ENCODE assay signal across 8 cellular contexts in genomic region chr11:66637557-66638176, GRCh38. TPM values are rescaled to one million over a fixed set of nuclear protein-coding genes. Genes with fewer than 3 reads are reported as not detected.
DNase-seq lines count a peak whose midpoint lies in the region; ATAC-seq and TF ChIP-seq lines count a peak whose summit lies in the region.

No MANE protein-coding gene starts in this region.

- H3K4me3 ChIP-seq in fibroblast of lung (replicated peaks in 1 of 4; ENCODE audit: control extremely low read depth in 1 of 4, insufficient read depth in 1 of 4, low read depth in 3 of 4, low read length in 4 of 4): peak overlapping the region; percentile 28 to 61 (median 53)

- H4K20me1 ChIP-seq in fibroblast of lung (ENCODE audit: control insufficient read depth, extremely low read depth, insufficient read depth, low read length): no peaks in the 10 kb centered on the region

- peaks cover 5% of the 10 kb centered on the region for H3K4me1 ChIP-seq in fibroblast of lung (ENCODE audit: control insufficient read depth, extremely low read depth, insufficient read depth, low read length)

- H3K4me1 Mint-ChIP-seq in progenitor cell of endocrine pancreas (ENCODE audit: low read depth): peaks cover 41% of the 10 kb centered on the region

- H3K27ac ChIP-seq in fibroblast of lung (ENCODE audit: insufficient read depth, low read length): peak overlapping the region; percentile 49

- peak overlapping the region; percentile 97 for H3K4me3 Mint-ChIP-seq in progenitor cell of endocrine pancreas (ENCODE audit: low read depth)

- no peak overlapping the region for H3K9ac ChIP-seq in fibroblast of lung (ENCODE audit: insufficient read depth, low read length)

- no peak for ATAC-seq in GM21786 (IDR thresholded peaks at IDR 0.05; ENCODE audit: unreplicated experiment)

- H3K36me3 ChIP-seq in fibroblast of lung (ENCODE audit: control insufficient read depth, insufficient read depth, low read length): peaks cover 3% of the 10 kb centered on the region

- H3K79me2 ChIP-seq in fibroblast of lung (ENCODE audit: control insufficient read depth, insufficient read depth, low read length): peaks cover 80% of the 10 kb centered on the region

- DNase-seq in NCI-H524 (lab: John Stamatoyannopoulos, UW) (peak; percentile 26 to 40), NCI-H524 treated with DMSO at 0.1 percent for 48 hours (lab: John Stamatoyannopoulos, UW) (no peak), SHP77 treated with DMSO at 0.1 percent for 48 hours (lab: John Stamatoyannopoulos, UW) (peak; percentile 59), fibroblast of lung (ENCODE audit: low read depth in 2 of 2) (no peak), progenitor cell of endocrine pancreas (ENCODE audit: low spot score, unreplicated experiment) (no peak), NOMO-1 (lab: John Stamatoyannopoulos, UW; ENCODE audit: unreplicated experiment in 2 of 2) (no peak), iPS-NIHi11 (ENCODE audit: low spot score) (no peak)

- no peaks in the 10 kb centered on the region for H3K9me3 Mint-ChIP-seq in progenitor cell of endocrine pancreas (ENCODE audit: low read depth)

- no peaks in the 10 kb centered on the region for H3K27me3 Mint-ChIP-seq in progenitor cell of endocrine pancreas

- TF ChIP-seq CTCF in fibroblast of lung (conservative IDR thresholded peaks at IDR 0.05 in 1 of 2, IDR thresholded peaks at IDR 0.05 in 1 of 2; ENCODE audit: low read depth in 1 of 2, low read length in 2 of 2): no peak
- no peak for TF ChIP-seq CTCF in progenitor cell of endocrine pancreas (IDR thresholded peaks at IDR 0.05; ENCODE audit: unreplicated experiment)

- peaks cover 24% of the 10 kb centered on the region for H3K36me3 Mint-ChIP-seq in progenitor cell of endocrine pancreas (ENCODE audit: insufficient read depth)

- H3K27me3 ChIP-seq in fibroblast of lung (ENCODE audit: control insufficient read depth, insufficient read depth, low read length): no peaks in the 10 kb centered on the region

- H3K27ac Mint-ChIP-seq in progenitor cell of endocrine pancreas: peak overlapping the region; percentile 99

- peak overlapping the region; percentile 96 for H3K4me2 ChIP-seq in fibroblast of lung (ENCODE audit: extremely low read depth, insufficient read depth, low read length)

- peak overlapping the region; percentile 35 for H2AFZ ChIP-seq in fibroblast of lung (ENCODE audit: low read length)

- H3K9me3 ChIP-seq in fibroblast of lung (ENCODE audit: control insufficient read depth, insufficient read depth, low read depth, low read length): no peaks in the 10 kb centered on the region

RNA-seq across cellular contexts. Expression of gene RBM4, which starts 0.8 kb away (rescaled TPM):
- total RNA-seq in fibroblast of lung (91.2 and 105 TPM in 2 replicates), progenitor cell of endocrine pancreas (239 and 258 TPM in 2 replicates)
- polyA plus RNA-seq in fibroblast of lung: 161 and 193 TPM in 2 replicates
- polyA plus RNA-seq in fibroblast of lung (2012): 140 and 156 TPM in 2 replicates
- 80.4 and 108 TPM in 2 replicates for polyA minus RNA-seq in fibroblast of lung (ENCODE audit: low replicate concordance)

RNA-seq across cellular contexts. Expression of gene RBM14, which starts 21.2 kb away (rescaled TPM):
- 14.1 and 27.6 TPM in 2 replicates for total RNA-seq in fibroblast of lung
- polyA plus RNA-seq in fibroblast of lung: 13.2 and 25.4 TPM in 2 replicates
- polyA plus RNA-seq in fibroblast of lung (2012): 27.0 and 53.1 TPM in 2 replicates
- 33.9 and 70.3 TPM in 2 replicates for polyA minus RNA-seq in fibroblast of lung (ENCODE audit: low replicate concordance)
- 119 and 124 TPM in 2 replicates for total RNA-seq in progenitor cell of endocrine pancreas

RNA-seq across cellular contexts. Expression of gene RBM4B, which starts 40.0 kb away (rescaled TPM):
- total RNA-seq in fibroblast of lung (28.0 and 28.4 TPM in 2 replicates), progenitor cell of endocrine pancreas (71.0 and 71.7 TPM in 2 replicates)
- polyA plus RNA-seq in fibroblast of lung: 24.6 and 27.8 TPM in 2 replicates
- polyA plus RNA-seq in fibroblast of lung (2012): 16.0 and 18.3 TPM in 2 replicates
- 7.6 and 11.9 TPM in 2 replicates for polyA minus RNA-seq in fibroblast of lung (ENCODE audit: low replicate concordance)

RNA-seq across cellular contexts. Expression of gene CCS, which starts 44.7 kb away (rescaled TPM):
- 41.6 and 42.4 TPM in 2 replicates for total RNA-seq in fibroblast of lung
- 16.9 and 22.5 TPM in 2 replicates for polyA plus RNA-seq in fibroblast of lung
- polyA plus RNA-seq in fibroblast of lung (2012): 32.1 and 32.6 TPM in 2 replicates
- polyA minus RNA-seq in fibroblast of lung (ENCODE audit: low replicate concordance): 14.5 and 18.1 TPM in 2 replicates
- 48.9 and 49.7 TPM in 2 replicates for total RNA-seq in progenitor cell of endocrine pancreas

RNA-seq across cellular contexts. Expression of gene CCDC87, which starts 44.8 kb away (rescaled TPM):
- total RNA-seq in fibroblast of lung (0.26 and 0.33 TPM in 2 replicates), progenitor cell of endocrine pancreas (0.89 and 1.1 TPM in 2 replicates)
- 0.11 and 0.15 TPM in 2 replicates for polyA plus RNA-seq in fibroblast of lung
- 0.21 and 0.24 TPM in 2 replicates for polyA plus RNA-seq in fibroblast of lung (2012)
- 0.43 TPM in 1 of 2 replicates, not detected in the other for polyA minus RNA-seq in fibroblast of lung (ENCODE audit: low replicate concordance)

Comparison
In these comparisons a context has a peak if more than half of its experiments do, and no peak if none do; other contexts are left out.
1. DNase-seq: peak in NCI-H524 (2 of 2) and SHP77 treated with DMSO at 0.1 percent for 48 hours (single experiment); none in NCI-H524 treated with DMSO at 0.1 percent for 48 hours (single experiment), fibroblast of lung (0 of 2), progenitor cell of endocrine pancreas (single experiment), NOMO-1 (0 of 2) and iPS-NIHi11 (single experiment).